Comparison of ENCODE assay signal across 20 cellular contexts in genomic region chr7:131656980-131657725, GRCh38.
A peak's percentile ranks its signal among the peaks of the same experiment; 100 is the strongest.
DNase-seq lines count a peak whose midpoint lies in the region; ATAC-seq and TF ChIP-seq lines count a peak whose summit lies in the region.
"Had no signal": no experiment of that assay in that cellular context is flagged by ENCODE, and none has a peak within 500 bp of the region (broad histone marks: within the 10 kb centered on the region; RNA-seq: fewer than 3 reads in every experiment).

No MANE protein-coding gene starts in this region.

- H3K27ac Mint-ChIP-seq in endothelial cell (ENCODE audit: unreplicated experiment), result peak overlapping the region; percentile 92
- no peak overlapping the region for H3K27ac Mint-ChIP-seq in stimulated activated naive CD8-positive, alpha-beta T cell treated with anti-CD3 and anti-CD28 coated beads, Interleukin-15, amount 100 ng/mL, for 72 hours
- H3K27ac Mint-ChIP-seq: CD8-positive, alpha-beta T cell had no signal

- ATAC-seq in Right ventricle myocardium superior (ENCODE audit: poor library complexity), result no peak
- no peak for ATAC-seq in upper lobe of left lung (ENCODE audit: low FRiP score in 2 of 2)
- no peak for ATAC-seq in stimulated activated naive CD8-positive, alpha-beta T cell treated with anti-CD3 and anti-CD28 coated beads, Interleukin-15, amount 100 ng/mL, for 72 hours
- ATAC-seq in HG02981 (IDR thresholded peaks at IDR 0.05; ENCODE audit: unreplicated experiment), result no peak
- ATAC-seq: CD8-positive, alpha-beta T cell; GM12878; HCT116; PC-3 had no signal

- peaks cover 7% of the 10 kb centered on the region for H3K27me3 Mint-ChIP-seq in endothelial cell (ENCODE audit: unreplicated experiment)
- H3K27me3 Mint-ChIP-seq in stimulated activated naive CD8-positive, alpha-beta T cell treated with anti-CD3 and anti-CD28 coated beads, Interleukin-15, amount 100 ng/mL, for 72 hours, result no peaks in the 10 kb centered on the region

- TF ChIP-seq CTCF in endothelial cell (IDR thresholded peaks at IDR 0.05; ENCODE audit: unreplicated experiment) (no peak), upper lobe of left lung (IDR thresholded peaks at IDR 0.05) (no peak), smooth muscle cell (IDR thresholded peaks at IDR 0.05; ENCODE audit: borderline replicate concordance, insufficient read depth, poor library complexity, severe bottlenecking) (no peak)

- no peaks in the 10 kb centered on the region for H4K20me1 ChIP-seq in smooth muscle cell (ENCODE audit: low read depth)

- H2BK12ac ChIP-seq in neuronal stem cell (ENCODE audit: low read length), result no peak overlapping the region

- no peaks in the 10 kb centered on the region for H3K79me2 ChIP-seq in smooth muscle cell (ENCODE audit: low read depth)

- H3K36me3 ChIP-seq in neuronal stem cell (replicated peaks in 1 of 2; ENCODE audit: control insufficient read depth in 2 of 2, insufficient read depth in 2 of 2, low read length in 2 of 2) (no peaks in the 10 kb centered on the region), upper lobe of left lung (no peaks in the 10 kb centered on the region), smooth muscle cell (ENCODE audit: low read depth) (no peaks in the 10 kb centered on the region)

- no peak overlapping the region for H2BK5ac ChIP-seq in neuronal stem cell (ENCODE audit: low read length)

- no CpG with 5 or more reads among the region's 10 CpGs for WGBS in neuronal stem cell (ENCODE audit: extremely low coverage in 2 of 2, insufficient read length in 2 of 2, insufficient replicate concordance in 1 of 2), 2 donors
- WGBS in upper lobe of left lung, 2 donors, result 87 to 88% methylated on average over 9 to 10 of the region's 10 CpGs
- 84% methylated on average over 10 of the region's 10 CpGs for WGBS in smooth muscle cell (ENCODE audit: low lambda C conversion rate)

- no peak overlapping the region for H3K23ac ChIP-seq in neuronal stem cell (ENCODE audit: low read depth, low read length, poor library complexity)

- no peak overlapping the region for H2AK5ac ChIP-seq in neuronal stem cell (ENCODE audit: low read depth, low read length)

- no peaks in the 10 kb centered on the region for H3F3A ChIP-seq in smooth muscle cell (ENCODE audit: low read depth)

- intact Hi-C loops in cardiac septum (cut with DNase I) (no loop called here), Right ventricle myocardium superior (cut with DNase I) (no loop called here)

- H4K91ac ChIP-seq in neuronal stem cell (ENCODE audit: low read depth, low read length, poor library complexity), result no peak overlapping the region

- H3K4me1 Mint-ChIP-seq in endothelial cell (ENCODE audit: unreplicated experiment), result peaks cover 22% of the 10 kb centered on the region
- H3K4me1 Mint-ChIP-seq in stimulated activated naive CD8-positive, alpha-beta T cell treated with anti-CD3 and anti-CD28 coated beads, Interleukin-15, amount 100 ng/mL, for 72 hours, result no peaks in the 10 kb centered on the region

- H3K36me3 Mint-ChIP-seq in endothelial cell (ENCODE audit: low read depth, unreplicated experiment), result no peaks in the 10 kb centered on the region
- H3K36me3 Mint-ChIP-seq: CD8-positive, alpha-beta T cell had no signal

- H2AFZ ChIP-seq in neuronal stem cell (ENCODE audit: low read length) (peak overlapping the region; percentile 56), smooth muscle cell (ENCODE audit: low read depth) (no peak overlapping the region)

- TF ChIP-seq POLR2A in upper lobe of left lung (IDR thresholded peaks at IDR 0.05), result no peak

- no peak for TF ChIP-seq EP300 in upper lobe of left lung (IDR thresholded peaks at IDR 0.05)

- H2BK120ac ChIP-seq in neuronal stem cell (ENCODE audit: low read depth, low read length), result no peak overlapping the region

- no peak overlapping the region for H3K18ac ChIP-seq in neuronal stem cell (ENCODE audit: low read length)

- H3K27ac ChIP-seq in neuronal stem cell (replicated peaks; ENCODE audit: low read length), result no peak overlapping the region
- H3K27ac ChIP-seq in upper lobe of left lung, result peak overlapping the region in 3 of 4 donors; percentile 38 to 46 (median 43)
- no peak overlapping the region for H3K27ac ChIP-seq in smooth muscle cell (ENCODE audit: low read depth)
- H3K27ac ChIP-seq: KMS-11, RWPE1 had no signal

- H2BK15ac ChIP-seq in neuronal stem cell (ENCODE audit: low read length), result no peak overlapping the region

- H3K14ac ChIP-seq in neuronal stem cell (ENCODE audit: low read length), result no peak overlapping the region

- H3K4ac ChIP-seq in neuronal stem cell (ENCODE audit: low read length), result no peak overlapping the region

- H4K8ac ChIP-seq in neuronal stem cell (ENCODE audit: low read depth, low read length), result no peak overlapping the region

- H3K9me3 ChIP-seq in neuronal stem cell (replicated peaks in 1 of 2; ENCODE audit: control insufficient read depth in 2 of 2, insufficient read depth in 1 of 2, low read depth in 1 of 2, low read length in 2 of 2), result peaks cover 0 to 6% of the 10 kb centered on the region in 2 donors
- H3K9me3 ChIP-seq in upper lobe of left lung, result no peaks in the 10 kb centered on the region
- no peaks in the 10 kb centered on the region for H3K9me3 ChIP-seq in smooth muscle cell (replicated peaks; ENCODE audit: low read depth)

- H3K4me3 Mint-ChIP-seq in endothelial cell (ENCODE audit: unreplicated experiment), result no peak overlapping the region
- H3K4me3 Mint-ChIP-seq in stimulated activated naive CD8-positive, alpha-beta T cell treated with anti-CD3 and anti-CD28 coated beads, Interleukin-15, amount 100 ng/mL, for 72 hours, result no peak overlapping the region
- H3K4me3 Mint-ChIP-seq: CD8-positive, alpha-beta T cell had no signal

- H3K9ac ChIP-seq in neuronal stem cell (ENCODE audit: low read depth, low read length, poor library complexity) (no peak overlapping the region), smooth muscle cell (ENCODE audit: low read depth) (no peak overlapping the region)
- H3K9ac ChIP-seq: KMS-11 had no signal

- no peaks in the 10 kb centered on the region for H3K9me3 Mint-ChIP-seq in endothelial cell (ENCODE audit: unreplicated experiment)
- peaks cover 0 to 5% of the 10 kb centered on the region in 2 donors for H3K9me3 Mint-ChIP-seq in stimulated activated naive CD8-positive, alpha-beta T cell treated with anti-CD3 and anti-CD28 coated beads, Interleukin-15, amount 100 ng/mL, for 72 hours
- H3K9me3 Mint-ChIP-seq: CD8-positive, alpha-beta T cell had no signal

- no peak overlapping the region for H3K4me2 ChIP-seq in neuronal stem cell (ENCODE audit: insufficient read depth, low read length, poor library complexity, severe bottlenecking)
- H3K4me2 ChIP-seq in smooth muscle cell, result no peak overlapping the region
- H3K4me2 ChIP-seq: KMS-11 had no signal

- peaks cover 17 to 22% of the 10 kb centered on the region in 2 donors for H3K4me1 ChIP-seq in neuronal stem cell (ENCODE audit: control insufficient read depth in 2 of 2, insufficient read depth in 1 of 2, low read depth in 1 of 2, low read length in 2 of 2)
- peaks cover 0 to 13% (median 0%) of the 10 kb centered on the region in 4 donors for H3K4me1 ChIP-seq in upper lobe of left lung
- H3K4me1 ChIP-seq in smooth muscle cell (ENCODE audit: low read depth), result no peaks in the 10 kb centered on the region

- H3K4me3 ChIP-seq in neuronal stem cell (ENCODE audit: low read length in 2 of 2) (no peak overlapping the region), upper lobe of left lung (no peak overlapping the region), smooth muscle cell (no peak overlapping the region)
- H3K4me3 ChIP-seq: GM12878 had no signal

- peaks cover 6% of the 10 kb centered on the region for H3K79me1 ChIP-seq in neuronal stem cell (ENCODE audit: low read depth, low read length)

- H3K27me3 ChIP-seq in neuronal stem cell (ENCODE audit: control insufficient read depth in 3 of 3, insufficient read depth in 3 of 3, low read depth in 1 of 3, low read length in 3 of 3), result peaks cover 0 to 2% (median 0%) of the 10 kb centered on the region in 3 experiments
- no peaks in the 10 kb centered on the region for H3K27me3 ChIP-seq in upper lobe of left lung
- H3K27me3 ChIP-seq in smooth muscle cell (ENCODE audit: low read depth), result no peaks in the 10 kb centered on the region

- DNase-seq in cardiac septum (ENCODE audit: low spot score) (peak; percentile 24), Right ventricle myocardium superior (no peak), endothelial cell (ENCODE audit: low spot score) (no peak), neuronal stem cell (ENCODE audit: low spot score) (no peak), upper lobe of left lung (no peak), smooth muscle cell (lab: John Stamatoyannopoulos, UW; ENCODE audit: unreplicated experiment) (no peak)
- no peak for DNase-seq in stimulated activated naive CD8-positive, alpha-beta T cell treated with anti-CD3 and anti-CD28 coated beads, Interleukin-15, amount 100 ng/mL, for 72 hours
- DNase-seq: 8988T; CD8-positive, alpha-beta T cell; DND-41; NCI-H1436; NCI-H2029; NCI-H2171 treated with DMSO at 0.1 percent for 48 hours; NCI-H748 treated with DMSO at 0.1 percent for 48 hours; PC-3 had no signal

Comparison
In these comparisons a context has a peak if more than half of its experiments do, and no peak if none do; other contexts are left out.
1. H3K27ac ChIP-seq: peak in upper lobe of left lung (3 of 4); none in neuronal stem cell (single experiment) and smooth muscle cell (single experiment).